Comparison of ENCODE assay signal across 19 cellular contexts in genomic region chr14:53880761-53881160, GRCh38.
A peak's percentile ranks its signal among the peaks of the same experiment; 100 is the strongest.
DNase-seq lines count a peak whose midpoint lies in the region; ATAC-seq, FAIRE-seq and TF ChIP-seq lines count a peak whose summit lies in the region.
"Had no signal": no experiment of that assay in that cellular context is flagged by ENCODE, and none has a peak within 500 bp of the region (broad histone marks: within the 10 kb centered on the region; RNA-seq: fewer than 3 reads in every experiment).

No MANE protein-coding gene starts in this region.

- in situ Hi-C loops in GM12878 (cut with MboI), result no loop called here

- H3K27ac ChIP-seq in GM12878 (ENCODE audit: control insufficient read depth, insufficient read depth), result peak overlapping the region; percentile 56
- peak overlapping the region; percentile 39 to 50 (median 41) for H3K27ac ChIP-seq in right lobe of liver

- H3K36me3 ChIP-seq in Caco-2 (ENCODE audit: control insufficient read depth, insufficient read depth, low read length) (no peaks in the 10 kb centered on the region), GM12878 (ENCODE audit: control insufficient read depth in 2 of 2, insufficient read depth in 2 of 2, low read length in 1 of 2) (no peaks in the 10 kb centered on the region), right lobe of liver (no peaks in the 10 kb centered on the region)
- H3K36me3 ChIP-seq: MG63 had no signal

- H3K4me3 Mint-ChIP-seq in Caco-2 (ENCODE audit: unreplicated experiment), result peak overlapping the region; percentile 56
- H3K4me3 Mint-ChIP-seq in activated CD4-positive, alpha-beta memory T cell treated with anti-CD3 and anti-CD28 coated beads for 36 hours, result no peak overlapping the region
- H3K4me3 Mint-ChIP-seq: CD14-positive monocyte had no signal

- peaks cover 28% of the 10 kb centered on the region for H3K4me1 Mint-ChIP-seq in Caco-2 (ENCODE audit: low read depth, unreplicated experiment)
- no peaks in the 10 kb centered on the region for H3K4me1 Mint-ChIP-seq in activated CD4-positive, alpha-beta memory T cell treated with anti-CD3 and anti-CD28 coated beads for 36 hours (ENCODE audit: low read depth)
- H3K4me1 Mint-ChIP-seq: CD14-positive monocyte had no signal

- H3K27ac Mint-ChIP-seq in Caco-2 (ENCODE audit: unreplicated experiment), result peak overlapping the region; percentile 59
- H3K27ac Mint-ChIP-seq in activated CD4-positive, alpha-beta memory T cell treated with anti-CD3 and anti-CD28 coated beads for 36 hours, result no peak overlapping the region
- H3K27ac Mint-ChIP-seq: CD14-positive monocyte had no signal

- 6% methylated on average over 1 of the region's 1 CpG for WGBS in GM12878 (ENCODE audit: insufficient coverage, insufficient replicate concordance, low lambda C conversion rate, missing lambda C conversion rate)
- WGBS in right lobe of liver (ENCODE audit: insufficient coverage, low coverage, low lambda C conversion rate, missing lambda C conversion rate), result 63% methylated on average over 1 of the region's 1 CpG

- peaks cover 39% of the 10 kb centered on the region for H3K4me1 ChIP-seq in Caco-2
- H3K4me1 ChIP-seq in GM12878 (ENCODE audit: control insufficient read depth, insufficient read depth, low read length), result peaks cover 9% of the 10 kb centered on the region; the same call in 1 of the 2 replicates
- peaks cover 0 to 8% (median 3%) of the 10 kb centered on the region in 4 donors for H3K4me1 ChIP-seq in right lobe of liver

- intact Hi-C loops in Caco-2 (cut with micrococcal nuclease; ENCODE audit: unreplicated experiment), result loop anchor here (1.0 to 5.0 kb wide), 3 partner anchors 30 to 42 kb away; no protein-coding TSS in a partner anchor
- intact Hi-C loops in GM12878 (cut with micrococcal nuclease; ENCODE audit: unreplicated experiment), result no loop called here
- intact Hi-C loops in right lobe of liver (cut with DNase I), result no loop called here
- intact Hi-C loops in activated CD4-positive, alpha-beta memory T cell treated with anti-CD3 and anti-CD28 coated beads for 36 hours (cut with micrococcal nuclease), result no loop called here

- no peak overlapping the region for H2AFZ ChIP-seq in GM12878 (ENCODE audit: control insufficient read depth, low read depth, low read length)

- DNase-seq in Caco-2, result no peak
- DNase-seq in GM12878 (ENCODE audit: low read depth, low spot score), result no peak
- no peak for DNase-seq in right lobe of liver
- no peak for DNase-seq in retinal pigment epithelial cell (ENCODE audit: low read depth)
- no peak for DNase-seq in activated CD8-positive, alpha-beta memory T cell treated with anti-CD3 and anti-CD28 coated beads for 24 hours
- DNase-seq in activated CD4-positive, alpha-beta memory T cell treated with anti-CD3 and anti-CD28 coated beads for 36 hours, result no peak
- DNase-seq in NK-92 (lab: John Stamatoyannopoulos, UW; ENCODE audit: unreplicated experiment), result no peak
- DNase-seq: COR-L47, DMS53, MG63, NCI-H1105, NCI-H1694 treated with DMSO at 0.1 percent for 48 hours, NCI-H446, Right ventricle myocardium superior had no signal

- no peak overlapping the region for H3K4me3 ChIP-seq in Caco-2 (ENCODE audit: low read depth, low read length)
- H3K4me3 ChIP-seq in GM12878, result no peak overlapping the region
- no peak overlapping the region for H3K4me3 ChIP-seq in right lobe of liver
- peak overlapping the region; percentile 17 for H3K4me3 ChIP-seq in retinal pigment epithelial cell (ENCODE audit: low read length)
- H3K4me3 ChIP-seq: MG63 had no signal

- no peaks in the 10 kb centered on the region for H3K27me3 ChIP-seq in Caco-2 (replicated peaks; ENCODE audit: control insufficient read depth, insufficient read depth, low read length)
- no peaks in the 10 kb centered on the region for H3K27me3 ChIP-seq in GM12878 (replicated peaks in 1 of 2; ENCODE audit: control insufficient read depth in 2 of 2, insufficient read depth in 2 of 2, low read length in 1 of 2)
- H3K27me3 ChIP-seq in right lobe of liver, result no peaks in the 10 kb centered on the region
- H3K27me3 ChIP-seq: MG63 had no signal

- TF ChIP-seq EP300 in GM12878 (IDR thresholded peaks at IDR 0.05; ENCODE audit: borderline replicate concordance in 1 of 2, control insufficient read depth in 1 of 2, low read depth in 2 of 2, low read length in 2 of 2), result no peak

- SMC1A ChIA-PET in GM12878 (lab: Charles Lee; ENCODE audit: uncharacterized antibody, unreplicated experiment), result no interaction called here

- RAD21 ChIA-PET in GM12878 (lab: Charles Lee; ENCODE audit: unreplicated experiment), result no interaction called here

- no peak overlapping the region for H3K4me2 ChIP-seq in GM12878 (ENCODE audit: control insufficient read depth, insufficient read depth)

- H3K9me3 Mint-ChIP-seq in Caco-2 (ENCODE audit: unreplicated experiment), result peaks cover 11% of the 10 kb centered on the region
- H3K9me3 Mint-ChIP-seq in activated CD4-positive, alpha-beta memory T cell treated with anti-CD3 and anti-CD28 coated beads for 36 hours, result peaks cover 3% of the 10 kb centered on the region

- ATAC-seq in GM12878 (no peak), right lobe of liver (peak in 1 of 4 donors; percentile 11), HG03565 (IDR thresholded peaks at IDR 0.05; ENCODE audit: unreplicated experiment) (no peak)

- no peak for TF ChIP-seq CTCF in Caco-2 (IDR thresholded peaks at IDR 0.05; ENCODE audit: insufficient read depth in 1 of 2, low read depth in 1 of 2, low read length in 1 of 2, severe bottlenecking in 1 of 2, unreplicated experiment in 1 of 2)
- TF ChIP-seq CTCF in GM12878 (IDR thresholded peaks at IDR 0.05 in 2 of 3, conservative IDR thresholded peaks at IDR 0.05 in 1 of 3; ENCODE audit: control insufficient read depth in 2 of 3, extremely low read depth in 1 of 3, insufficient read depth in 1 of 3, low read depth in 3 of 3, low read length in 3 of 3), result no peak
- no peak for TF ChIP-seq CTCF in right lobe of liver (IDR thresholded peaks at IDR 0.05)
- TF ChIP-seq CTCF in retinal pigment epithelial cell (conservative IDR thresholded peaks at IDR 0.05; ENCODE audit: low read depth, low read length), result no peak

- POLR2A ChIA-PET in Caco-2 (lab: Charles Lee) (interaction anchor here (0.6 kb wide), 1 partner anchor 1269 kb away, joined by 3 read pairs; no protein-coding TSS in a partner anchor), GM12878 (lab: Charles Lee) (no interaction called here)
- POLR2A ChIA-PET in activated CD4-positive, alpha-beta memory T cell treated with anti-CD3 and anti-CD28 coated beads for 36 hours (lab: Charles Lee), result no interaction called here

- no TSS peak for BruUV-seq in Caco-2 (replicated peaks; lab: Mats Ljungman, UMichigan)
- no TSS peak for BruUV-seq in GM12878 (replicated peaks; lab: Mats Ljungman, UMichigan)

- CTCF ChIA-PET in Caco-2 (lab: Charles Lee) (no interaction called here), GM12878 (lab: Yijun Ruan, JAX) (interaction anchor here (0.6 kb wide), 1 partner anchor 9 kb away, joined by 3 read pairs; no protein-coding TSS in a partner anchor)
- CTCF ChIA-PET in activated CD4-positive, alpha-beta memory T cell treated with anti-CD3 and anti-CD28 coated beads for 36 hours (lab: Charles Lee), result no interaction called here

- H3K36me3 Mint-ChIP-seq in Caco-2 (ENCODE audit: insufficient read depth, unreplicated experiment), result no peaks in the 10 kb centered on the region
- H3K36me3 Mint-ChIP-seq in activated CD4-positive, alpha-beta memory T cell treated with anti-CD3 and anti-CD28 coated beads for 36 hours, result no peaks in the 10 kb centered on the region
- H3K36me3 Mint-ChIP-seq: CD14-positive monocyte had no signal

- no peak for TF ChIP-seq RAD21 in GM12878 (IDR thresholded peaks at IDR 0.05; ENCODE audit: insufficient read depth, low read depth, low read length)

- no peak for FAIRE-seq in GM12878 (lab: Jason Lieb, UNC)
- FAIRE-seq: A204.1, GM12892, GM19239 had no signal

- no peak for TF ChIP-seq POLR2A in GM12878 (IDR thresholded peaks at IDR 0.05; ENCODE audit: low read depth, low read length)
- no peak for TF ChIP-seq POLR2A in right lobe of liver (IDR thresholded peaks at IDR 0.05)

- H3K9ac ChIP-seq in GM12878 (ENCODE audit: control insufficient read depth, insufficient read depth, low read length), result no peak overlapping the region

- H4K20me1 ChIP-seq in GM12878 (ENCODE audit: control insufficient read depth, insufficient read depth), result no peaks in the 10 kb centered on the region

- H3K9me3 ChIP-seq in Caco-2 (0 out of 2 replicates have a peak, but pooled peaks cover 1% of the 10 kb centered on the region), GM12878 (replicated peaks; ENCODE audit: control insufficient read depth, insufficient read depth, low read length) (no peaks in the 10 kb centered on the region; the same call in 2 of the 3 replicates), right lobe of liver (no peaks in the 10 kb centered on the region)
- H3K9me3 ChIP-seq: MG63 had no signal

- H3K27me3 Mint-ChIP-seq in Caco-2 (ENCODE audit: insufficient read depth, unreplicated experiment), result no peaks in the 10 kb centered on the region
- H3K27me3 Mint-ChIP-seq in activated CD4-positive, alpha-beta memory T cell treated with anti-CD3 and anti-CD28 coated beads for 36 hours, result peaks cover 4% of the 10 kb centered on the region

- no peaks in the 10 kb centered on the region for H3K79me2 ChIP-seq in GM12878 (ENCODE audit: control insufficient read depth, insufficient read depth, low read length)

TF ChIP-seq in GM12878, 131 proteins besides CTCF, POLR2A, EP300 and RAD21:
- TF ChIP-seq ZNF384 (IDR thresholded peaks at IDR 0.05; ENCODE audit: borderline replicate concordance, low read depth, low read length), result no peak
